Comparison of ENCODE assay signal across 8 cellular contexts in genomic region chr17:45261577-45262515, GRCh38. TPM values are rescaled to one million over a fixed set of nuclear protein-coding genes. Genes with fewer than 3 reads are reported as not detected.
A peak's percentile ranks its signal among the peaks of the same experiment; 100 is the strongest.
DNase-seq lines count a peak whose midpoint lies in the region; ATAC-seq lines count a peak whose summit lies in the region.

A gene with protein sequence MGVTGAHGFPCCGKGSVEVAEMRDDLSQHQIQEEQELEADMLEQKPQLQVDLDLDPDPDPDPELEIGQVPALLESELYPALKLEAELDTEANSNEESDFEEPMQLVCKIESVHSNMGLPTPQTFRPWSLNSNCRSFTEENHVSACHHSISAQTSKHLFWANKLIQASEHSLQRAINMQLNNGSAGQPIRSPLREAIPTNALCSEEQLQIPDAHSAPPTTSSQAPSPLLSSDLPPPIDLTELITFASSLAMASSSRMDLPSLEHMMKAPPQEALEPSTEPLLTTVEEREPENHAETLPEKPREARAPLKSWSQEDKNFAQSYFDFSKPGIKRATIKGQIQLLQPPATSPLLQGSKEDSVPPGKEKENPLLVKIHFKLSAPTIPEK (minus strand): TSS chr17:45262094. CDS start chr17:45262016, 78 bp downstream.

- no peaks in the 10 kb centered on the region for H3K9me3 Mint-ChIP-seq in natural killer cell treated with Interleukin-12 subunit alpha and Interleukin-12 subunit beta and Interleukin-15 and Interleukin-18, amount 100 ng/mL, for 72 hours

- peak within 1 kb of the TSS; percentile 57 to 72 (median 60) for H3K4me3 ChIP-seq in BLaER1 treated with 17β-estradiol and CSF1 and Interleukin-3, amounts not matched to agents 10 nM and 100 nM

- H4K20me1 ChIP-seq in BLaER1 treated with 17β-estradiol and CSF1 and Interleukin-3, amounts not matched to agents 10 nM and 100 nM: peaks cover 20 to 58% (median 46%) of the 10 kb centered on the region in 11 experiments; a peak in 20 of 22 replicates

- H3K9ac ChIP-seq in BLaER1 treated with 17β-estradiol and CSF1 and Interleukin-3, amounts not matched to agents 10 nM and 100 nM: peak within 1 kb of the TSS; percentile 66 to 84 (median 74)

- H3K36me3 ChIP-seq in BLaER1 treated with 17β-estradiol and CSF1 and Interleukin-3, amounts not matched to agents 10 nM and 100 nM: peaks cover 33 to 45% (median 37%) of the 10 kb centered on the region in 11 experiments

- H3K36me3 Mint-ChIP-seq in natural killer cell treated with Interleukin-12 subunit alpha and Interleukin-12 subunit beta and Interleukin-15 and Interleukin-18, amount 100 ng/mL, for 72 hours: no peaks in the 10 kb centered on the region

- no peaks in the 10 kb centered on the region for H3K9me3 ChIP-seq in BLaER1 treated with 17β-estradiol and CSF1 and Interleukin-3, amounts not matched to agents 10 nM and 100 nM (replicated peaks in 1 of 11)

- H3K27me3 ChIP-seq in BLaER1 treated with 17β-estradiol and CSF1 and Interleukin-3, amounts not matched to agents 10 nM and 100 nM: no peaks in the 10 kb centered on the region

- H3K4me3 Mint-ChIP-seq in natural killer cell treated with Interleukin-12 subunit alpha and Interleukin-12 subunit beta and Interleukin-15 and Interleukin-18, amount 100 ng/mL, for 72 hours: peak within 1 kb of the TSS; percentile 34

- H3K4me1 ChIP-seq in BLaER1 treated with 17β-estradiol and CSF1 and Interleukin-3, amounts not matched to agents 10 nM and 100 nM: peaks cover 65 to 81% (median 72%) of the 10 kb centered on the region in 10 experiments

- H3K27ac ChIP-seq in BLaER1 treated with 17β-estradiol and CSF1 and Interleukin-3, amounts not matched to agents 10 nM and 100 nM: peak within 1 kb of the TSS; percentile 28 to 72 (median 63); a peak in 20 of 22 replicates

- ATAC-seq in HG03280 (IDR thresholded peaks at IDR 0.05; ENCODE audit: unreplicated experiment) (peak; percentile 41), esophagus mucosa (peak; percentile 32), HG03469 (IDR thresholded peaks at IDR 0.05; ENCODE audit: unreplicated experiment) (no peak)
- peak; percentile 71 to 83 for ATAC-seq in natural killer cell treated with Interleukin-12 subunit alpha and Interleukin-12 subunit beta and Interleukin-15 and Interleukin-18, amount 100 ng/mL, for 72 hours
- peak; percentile 81 for ATAC-seq in stimulated activated naive CD8-positive, alpha-beta T cell treated with anti-CD3 and anti-CD28 coated beads, Interleukin-15, Interleukin-2, amounts not matched to agents 100 U/mL and 50 U/mL, for 24 hours

- H3K4me1 Mint-ChIP-seq in natural killer cell treated with Interleukin-12 subunit alpha and Interleukin-12 subunit beta and Interleukin-15 and Interleukin-18, amount 100 ng/mL, for 72 hours (ENCODE audit: low read depth in 2 of 2): peaks cover 8 to 11% of the 10 kb centered on the region in 2 donors

- no peaks in the 10 kb centered on the region for H3K27me3 Mint-ChIP-seq in natural killer cell treated with Interleukin-12 subunit alpha and Interleukin-12 subunit beta and Interleukin-15 and Interleukin-18, amount 100 ng/mL, for 72 hours

- H3K27ac Mint-ChIP-seq in natural killer cell treated with Interleukin-12 subunit alpha and Interleukin-12 subunit beta and Interleukin-15 and Interleukin-18, amount 100 ng/mL, for 72 hours: peak within 1 kb of the TSS in 1 of 2 donors; percentile 7

- peak within 1 kb of the TSS; percentile 88 to 100 (median 98) for H3K4me2 ChIP-seq in BLaER1 treated with 17β-estradiol and CSF1 and Interleukin-3, amounts not matched to agents 10 nM and 100 nM

- DNase-seq in activated T-cell treated with anti-CD3 and anti-CD28 coated beads for 4 hours (peak; percentile 50), HPDE6-E6E7 (ENCODE audit: extremely low spot score) (no peak)
- no peak for DNase-seq in natural killer cell treated with Interleukin-12 subunit alpha and Interleukin-12 subunit beta and Interleukin-15 and Interleukin-18, amount 100 ng/mL, for 72 hours (ENCODE audit: low spot score)
- peak; percentile 84 for DNase-seq in stimulated activated naive CD8-positive, alpha-beta T cell treated with anti-CD3 and anti-CD28 coated beads, Interleukin-15, Interleukin-2, amounts not matched to agents 100 U/mL and 50 U/mL, for 24 hours

RNA-seq across cellular contexts. Expression of the gene that starts here (rescaled TPM):
- total RNA-seq in esophagus mucosa: 0.24 TPM
- under 1 TPM; 0.62 to 0.81 TPM for total RNA-seq in natural killer cell treated with Interleukin-12 subunit alpha and Interleukin-12 subunit beta and Interleukin-15 and Interleukin-18, amount 100 ng/mL, for 72 hours

Comparison
In these comparisons a context has a peak if more than half of its experiments do, and no peak if none do; other contexts are left out.
1. Peak in ATAC-seq in esophagus mucosa; RNA of the gene not detected or under 1 TPM.
2. Peak in ATAC-seq in natural killer cell treated with Interleukin-12 subunit alpha and Interleukin-12 subunit beta and Interleukin-15 and Interleukin-18, amount 100 ng/mL, for 72 hours; RNA of the gene not detected or under 1 TPM.
3. DNase-seq: peak in activated T-cell treated with anti-CD3 and anti-CD28 coated beads for 4 hours (single experiment) and stimulated activated naive CD8-positive, alpha-beta T cell treated with anti-CD3 and anti-CD28 coated beads, Interleukin-15, Interleukin-2, amounts not matched to agents 100 U/mL and 50 U/mL, for 24 hours (single experiment); none in natural killer cell treated with Interleukin-12 subunit alpha and Interleukin-12 subunit beta and Interleukin-15 and Interleukin-18, amount 100 ng/mL, for 72 hours (single experiment) and HPDE6-E6E7 (single experiment).